In the genomic region with DNA sequence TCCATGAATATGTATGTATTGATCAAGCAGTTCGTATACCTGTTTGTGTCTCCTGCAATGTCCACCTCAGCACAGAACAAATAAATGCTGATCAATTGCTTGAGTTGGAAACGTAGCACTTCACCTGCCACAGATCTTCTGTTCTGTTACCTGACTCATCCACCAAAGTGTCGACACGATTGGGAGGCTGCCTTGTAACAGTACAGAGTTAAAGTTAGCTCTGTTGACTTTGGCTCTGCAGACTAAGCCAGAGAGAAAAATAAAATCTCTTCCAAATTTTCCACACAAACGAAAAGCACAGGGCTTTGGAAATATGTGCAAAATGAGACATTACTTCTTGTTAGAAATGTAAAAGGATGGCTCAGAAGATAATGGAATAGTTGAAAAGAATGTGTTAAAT, we compare ENCODE assay signal across 13 cellular contexts.
"Had no signal": no experiment of that assay in that cellular context is flagged by ENCODE, and none has a peak within 500 bp of the region (broad histone marks: within the 10 kb centered on the region; RNA-seq: fewer than 3 reads in every experiment).

No MANE protein-coding gene starts in this region.

- H3K27me3 ChIP-seq: right atrium auricular region, SJSA1 had no signal

- DNase-seq: activated CD4-positive, alpha-beta memory T cell treated with anti-CD3 and anti-CD28 coated beads for 36 hours; activated gamma-delta T cell; activated T-cell treated with anti-CD3 and anti-CD28 coated beads, Interleukin-2, amount 50 U/mL, for 48 hours; dermis blood vessel endothelial cell; naive B cell; posterior cingulate gyrus; T-helper 9 cell had no signal

- H3K4me1 ChIP-seq: SJSA1 had no signal

- ATAC-seq: esophagus mucosa; stimulated activated memory B cell treated with anti-CD40 and anti-IgM and Interleukin-4, amounts not matched to agents 10 μg/mL and 1 μg/mL and 100 μg/mL, for 72 hours had no signal

- H3K4me3 ChIP-seq: lung, right atrium auricular region, SJSA1, smooth muscle cell had no signal

- H3K9me3 ChIP-seq: right atrium auricular region, SJSA1 had no signal

- H3K36me3 ChIP-seq: right atrium auricular region, SJSA1 had no signal

- H3K27ac ChIP-seq: SJSA1 had no signal
